ENCODE assay signal across 8 cellular contexts in genomic region chr3:4987374-4988296, GRCh38. TPM values are rescaled to one million over a fixed set of nuclear protein-coding genes. Genes with fewer than 3 reads are reported as not detected.
DNase-seq lines count a peak whose midpoint lies in the region; FAIRE-seq and TF ChIP-seq lines count a peak whose summit lies in the region.

No MANE protein-coding gene starts in this region.

- H3K4me3 Mint-ChIP-seq in glutamatergic neuron (ENCODE audit: unreplicated experiment) = peak overlapping the region; percentile 63

- H3K27ac ChIP-seq in HEK293 (ENCODE audit: extremely low read depth, low read depth, low read length) (peak overlapping the region; percentile 95), WERI-Rb-1 (peak overlapping the region; percentile 84), small intestine (ENCODE audit: low read depth in 1 of 2, low read length in 1 of 2) (peak overlapping the region; percentile 88 to 96)

- H3K27me3 ChIP-seq in WERI-Rb-1 (ENCODE audit: insufficient read depth, low read depth, severe bottlenecking) (no peaks in the 10 kb centered on the region), small intestine (ENCODE audit: control insufficient read depth in 2 of 2, insufficient read depth in 2 of 2, low read length in 2 of 2) (no peaks in the 10 kb centered on the region)

- H3K36me3 Mint-ChIP-seq in glutamatergic neuron (ENCODE audit: unreplicated experiment) = no peaks in the 10 kb centered on the region

- POLR2A ChIA-PET in HEK293 (lab: Yijun Ruan, JAX) = interaction anchor here (0.6 to 11.7 kb wide), 11 partner anchors 7 to 495 kb away, joined by 3 to 332 read pairs (median 17); partner anchors contain the start of genes BHLHE40 and ITPR1

- H3K4me3 ChIP-seq in HEK293 (ENCODE audit: low read depth, low read length) (no peak overlapping the region; the same call in 1 of the 2 replicates), WERI-Rb-1 (ENCODE audit: low read depth, low read length) (peak overlapping the region; percentile 43), small intestine (ENCODE audit: low read depth in 1 of 2, low read length in 2 of 2) (peak overlapping the region in 1 of 2 donors; percentile 60)

- no peak for DNase-seq in WERI-Rb-1
- DNase-seq in glutamatergic neuron = no peak
- DNase-seq in small intestine = no peak
- no peak for DNase-seq in stimulated activated CD4-positive, alpha-beta T cell treated with anti-CD3 and anti-CD28 coated beads, Interleukin-15, amount 100 ng/mL, for 24 hours
- no peak for DNase-seq in NCI-H2107 (lab: John Stamatoyannopoulos, UW)
- DNase-seq in NCI-H446 treated with DMSO at 0.1 percent for 48 hours (lab: John Stamatoyannopoulos, UW) = no peak
- DNase-seq in activated CD4-positive, alpha-beta T cell treated with anti-CD3 and anti-CD28 coated beads for 4 hours = no peak

- 70 to 74% (median 72%) methylated on average over 8 of the region's 8 CpGs for WGBS in small intestine, 3 donors

- H3K27me3 Mint-ChIP-seq in glutamatergic neuron (ENCODE audit: unreplicated experiment) = peaks cover 3% of the 10 kb centered on the region

- H3K27ac Mint-ChIP-seq in glutamatergic neuron (ENCODE audit: unreplicated experiment) = peak overlapping the region; percentile 52

- CTCF ChIA-PET in HEK293 (lab: Yijun Ruan, JAX) = interaction anchor here (0.6 to 12.6 kb wide), 13 partner anchors 7 to 1033 kb away, joined by 3 to 94 read pairs (median 4); no protein-coding TSS in a partner anchor

- H3K4me1 Mint-ChIP-seq in glutamatergic neuron (ENCODE audit: low read depth, unreplicated experiment) = peaks cover 7% of the 10 kb centered on the region

- no peaks in the 10 kb centered on the region for H3K9me3 Mint-ChIP-seq in glutamatergic neuron (ENCODE audit: unreplicated experiment)

- peaks cover 4 to 20% of the 10 kb centered on the region in 2 experiments; a peak in 2 of 3 replicates for H3K36me3 ChIP-seq in HEK293 (ENCODE audit: control insufficient read depth in 2 of 2, insufficient read depth in 1 of 2, low read length in 2 of 2)
- H3K36me3 ChIP-seq in WERI-Rb-1 = peaks cover 21% of the 10 kb centered on the region
- peaks cover 0 to 4% of the 10 kb centered on the region in 2 donors for H3K36me3 ChIP-seq in small intestine (ENCODE audit: control insufficient read depth in 2 of 2, insufficient read depth in 2 of 2, low read length in 2 of 2)

- H3K9me3 ChIP-seq in HEK293 (ENCODE audit: control insufficient read depth, insufficient read depth, low read depth, low read length) (no peaks in the 10 kb centered on the region), WERI-Rb-1 (ENCODE audit: severe bottlenecking) (no peaks in the 10 kb centered on the region), small intestine (ENCODE audit: control insufficient read depth, low read depth) (no peaks in the 10 kb centered on the region)

- no peak for TF ChIP-seq CTCF in HEK293 (tag by site-specific recombination; IDR thresholded peaks at IDR 0.05)
- TF ChIP-seq CTCF in WERI-Rb-1 (IDR thresholded peaks at IDR 0.05; ENCODE audit: low read depth, low read length) = no peak
- no peak for TF ChIP-seq CTCF in glutamatergic neuron (IDR thresholded peaks at IDR 0.05; ENCODE audit: partially characterized antibody, unreplicated experiment)

- H3K4me1 ChIP-seq in HEK293 (ENCODE audit: control insufficient read depth, insufficient read depth, low read length) (peaks cover 25% of the 10 kb centered on the region), small intestine (ENCODE audit: control insufficient read depth in 2 of 2, insufficient read depth in 1 of 2, low read depth in 1 of 2, low read length in 1 of 2) (peaks cover 0 to 16% of the 10 kb centered on the region in 2 donors)

- FAIRE-seq in small intestine (lab: Jason Lieb, UNC) = no peak

TF ChIP-seq in HEK293, 187 proteins besides CTCF, POLR2A, EP300 and RAD21:
- TF ChIP-seq ZNF664 (tag by site-specific recombination; IDR thresholded peaks at IDR 0.05) = peak; percentile 86
- no peak for TF ChIP-seq ZNF513 (tag by site-specific recombination; IDR thresholded peaks at IDR 0.05)
- peak; percentile 22 for TF ChIP-seq SETDB1 (IDR thresholded peaks at IDR 0.05; ENCODE audit: insufficient read length, low read length)
- TF ChIP-seq ZNF600 (tag by site-specific recombination; IDR thresholded peaks at IDR 0.05) = no peak
- TF ChIP-seq ZNF2 (tag by site-specific recombination; IDR thresholded peaks at IDR 0.05) = no peak
- TF ChIP-seq ZNF202 (tag by site-specific recombination; IDR thresholded peaks at IDR 0.05; ENCODE audit: borderline replicate concordance) = no peak
- peak; percentile 98 for TF ChIP-seq ZNF768 (tag by site-specific recombination; IDR thresholded peaks at IDR 0.05)

RNA-seq across cellular contexts. Expression of gene BHLHE40, which starts 8.4 kb away (rescaled TPM):
- total RNA-seq in glutamatergic neuron (ENCODE audit: unreplicated experiment) = 0.22 TPM
- 10 to 100 TPM in 2 of 3 donors, 1 to 10 TPM in 1; 6.3 to 28.5 (median 10.8) TPM for polyA plus RNA-seq in small intestine
